27 cellular contexts compared by ENCODE assay signal in genomic region chr12:99772274-99772673, GRCh38.
"Had no signal": no experiment of that assay in that cellular context is flagged by ENCODE, and none has a peak within 500 bp of the region (broad histone marks: within the 10 kb centered on the region; RNA-seq: fewer than 3 reads in every experiment).

No MANE protein-coding gene starts in this region.

- H3K27ac ChIP-seq: colonic mucosa, dorsolateral prefrontal cortex, hepatocyte, left lung, neutrophil, pancreas, right lobe of liver, skin epidermis, tibial nerve had no signal

- H3K79me2 ChIP-seq: hepatocyte had no signal

- H3K4me1 ChIP-seq: colonic mucosa, left lung, pancreas, right lobe of liver had no signal

- H3K27me3 ChIP-seq: colonic mucosa, dorsolateral prefrontal cortex, hepatocyte, left lung, neutrophil, pancreas, right lobe of liver, tibial nerve had no signal

- DNase-seq: activated CD8-positive, alpha-beta memory T cell treated with anti-CD3 and anti-CD28 coated beads for 24 hours; activated CD8-positive, alpha-beta memory T cell treated with anti-CD3 and anti-CD28 coated beads, Interleukin-2, amount 50 U/mL, for 48 hours; activated naive CD4-positive, alpha-beta T cell; activated T-cell treated with anti-CD3 and anti-CD28 coated beads, Interleukin-2, amount 50 U/mL, for 4 hours; colonic mucosa; dorsolateral prefrontal cortex; effector memory CD8-positive, alpha-beta T cell; glutamatergic neuron; immature natural killer cell; left lung; mammary epithelial cell; pancreas; right lobe of liver; stimulated activated CD4-positive, alpha-beta T cell treated with anti-CD3 and anti-CD28 coated beads, Interleukin-1b, Interleukin-23, amount 100 ng/mL, for 48 hours; stimulated activated naive CD8-positive, alpha-beta T cell treated with anti-CD3 and anti-CD28 coated beads, Interleukin-15, amount 100 ng/mL, for 72 hours; T1000 had no signal

- H3K4me3 ChIP-seq: colonic mucosa, dorsolateral prefrontal cortex, hepatocyte, left lung, pancreas, right lobe of liver, skin epidermis, tibial nerve had no signal

- H3K4me2 ChIP-seq: hepatocyte had no signal

- H3K9me3 ChIP-seq: colonic mucosa, left lung, neutrophil, pancreas, right lobe of liver, tibial nerve had no signal

- ATAC-seq: activated T-cell treated with anti-CD3 and anti-CD28 coated beads, Interleukin-2, amount 50 U/mL, for 4 hours; effector memory CD8-positive, alpha-beta T cell; esophagus mucosa; left lung; natural killer cell treated with Interleukin-12 subunit alpha and Interleukin-12 subunit beta and Interleukin-15 and Interleukin-18, amount 100 ng/mL, for 72 hours; pancreas; right lobe of liver; stimulated activated naive CD8-positive, alpha-beta T cell treated with anti-CD3 and anti-CD28 coated beads, Interleukin-15, amount 100 ng/mL, for 72 hours; WTC11 had no signal

- FAIRE-seq: astrocyte, endothelial cell of umbilical vein, frontal cortex, pancreas, urothelium cell line had no signal

- H3K36me3 ChIP-seq: colonic mucosa, left lung, neutrophil, pancreas, right lobe of liver had no signal
